In the genomic region with DNA sequence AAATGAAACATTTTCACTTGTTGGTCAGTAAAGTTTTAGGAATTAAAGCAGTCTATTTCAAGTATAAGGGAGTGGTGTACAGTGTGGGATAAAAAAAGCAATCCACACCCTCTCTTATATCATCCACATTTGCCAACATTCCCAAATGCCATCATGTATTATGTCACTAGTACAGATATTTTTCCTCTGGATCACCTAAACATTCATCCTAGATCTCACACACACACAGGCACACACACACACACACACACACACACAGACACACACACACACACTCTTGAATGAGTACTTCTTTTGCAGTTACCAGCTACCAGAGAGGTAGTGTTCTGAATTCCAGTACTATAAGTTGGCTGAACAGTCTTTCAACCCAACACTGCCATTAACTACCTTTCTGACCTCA, we compare ENCODE assay signal across 16 cellular contexts.
DNase-seq lines count a peak whose midpoint lies in the region; ATAC-seq and TF ChIP-seq lines count a peak whose summit lies in the region.
"Had no signal": no experiment of that assay in that cellular context is flagged by ENCODE, and none has a peak within 500 bp of the region (broad histone marks: within the 10 kb centered on the region; RNA-seq: fewer than 3 reads in every experiment).

No MANE protein-coding gene starts in this region.

- H3K36me3 ChIP-seq in RWPE2 (ENCODE audit: low read depth) (no peaks in the 10 kb centered on the region), fibroblast of lung (ENCODE audit: control insufficient read depth, insufficient read depth, low read length) (no peaks in the 10 kb centered on the region)
- H3K36me3 ChIP-seq: stomach, WERI-Rb-1 had no signal

- no peak overlapping the region for H3K4me3 ChIP-seq in RWPE2 (ENCODE audit: severe bottlenecking)
- no peak overlapping the region for H3K4me3 ChIP-seq in fibroblast of lung (replicated peaks in 1 of 4; ENCODE audit: control extremely low read depth in 1 of 4, insufficient read depth in 1 of 4, low read depth in 3 of 4, low read length in 4 of 4)
- no peak overlapping the region for H3K4me3 ChIP-seq in retinal pigment epithelial cell (ENCODE audit: low read length)
- H3K4me3 ChIP-seq: stomach had no signal

- H3K27me3 ChIP-seq in RWPE2 (ENCODE audit: insufficient read depth, poor library complexity, severe bottlenecking) (no peaks in the 10 kb centered on the region), fibroblast of lung (ENCODE audit: control insufficient read depth, insufficient read depth, low read length) (no peaks in the 10 kb centered on the region)
- H3K27me3 ChIP-seq: stomach had no signal

- H3K9me3 Mint-ChIP-seq in activated naive CD8-positive, alpha-beta T cell treated with anti-CD3 and anti-CD28 coated beads for 36 hours, result no peaks in the 10 kb centered on the region
- H3K9me3 Mint-ChIP-seq: IgD-negative memory B cell had no signal

- no peak overlapping the region for H3K27ac Mint-ChIP-seq in activated naive CD8-positive, alpha-beta T cell treated with anti-CD3 and anti-CD28 coated beads for 36 hours

- no peaks in the 10 kb centered on the region for H3K4me1 Mint-ChIP-seq in activated naive CD8-positive, alpha-beta T cell treated with anti-CD3 and anti-CD28 coated beads for 36 hours

- H3K79me2 ChIP-seq in fibroblast of lung (ENCODE audit: control insufficient read depth, insufficient read depth, low read length), result no peaks in the 10 kb centered on the region

- H3K4me1 ChIP-seq in RWPE2 (ENCODE audit: insufficient read depth, poor library complexity, severe bottlenecking), result peaks cover 40% of the 10 kb centered on the region
- H3K4me1 ChIP-seq in fibroblast of lung (ENCODE audit: control insufficient read depth, extremely low read depth, insufficient read depth, low read length), result no peaks in the 10 kb centered on the region
- H3K4me1 ChIP-seq: Caco-2, stomach had no signal

- no peak overlapping the region for H3K4me2 ChIP-seq in fibroblast of lung (ENCODE audit: extremely low read depth, insufficient read depth, low read length)

- H3K27ac ChIP-seq in RWPE2 (ENCODE audit: poor library complexity, severe bottlenecking) (peak overlapping the region; percentile 74), fibroblast of lung (ENCODE audit: insufficient read depth, low read length) (no peak overlapping the region)
- H3K27ac ChIP-seq: stomach, WERI-Rb-1 had no signal

- H3K27me3 Mint-ChIP-seq in activated naive CD8-positive, alpha-beta T cell treated with anti-CD3 and anti-CD28 coated beads for 36 hours, result no peaks in the 10 kb centered on the region
- H3K27me3 Mint-ChIP-seq: IgD-negative memory B cell had no signal

- peak; percentile 86 for DNase-seq in GM04503 (ENCODE audit: low read depth)
- peak; percentile 38 for DNase-seq in RWPE2 (ENCODE audit: low spot score)
- peak; percentile 75 to 91 for DNase-seq in fibroblast of lung (ENCODE audit: low read depth in 2 of 2)
- peak; percentile 37 for DNase-seq in retinal pigment epithelial cell (ENCODE audit: low read depth)
- no peak for DNase-seq in NCI-H446 (lab: John Stamatoyannopoulos, UW)
- no peak for DNase-seq in NCI-H187 treated with DMSO at 0.1 percent for 48 hours (lab: John Stamatoyannopoulos, UW)
- no peak for DNase-seq in activated naive CD8-positive, alpha-beta T cell treated with anti-CD3 and anti-CD28 coated beads for 36 hours
- DNase-seq: aorta, Caco-2, NCI-H146, NCI-H774, retina, stomach, WERI-Rb-1 had no signal

- no peak overlapping the region for H3K9ac ChIP-seq in fibroblast of lung (ENCODE audit: insufficient read depth, low read length)

- TF ChIP-seq CTCF in RWPE2 (IDR thresholded peaks at IDR 0.05; ENCODE audit: poor library complexity, severe bottlenecking) (no peak), fibroblast of lung (conservative IDR thresholded peaks at IDR 0.05 in 1 of 2, IDR thresholded peaks at IDR 0.05 in 1 of 2; ENCODE audit: low read depth in 1 of 2, low read length in 2 of 2) (no peak), retinal pigment epithelial cell (conservative IDR thresholded peaks at IDR 0.05; ENCODE audit: low read depth, low read length) (no peak)

- no peaks in the 10 kb centered on the region for H3K36me3 Mint-ChIP-seq in activated naive CD8-positive, alpha-beta T cell treated with anti-CD3 and anti-CD28 coated beads for 36 hours
- H3K36me3 Mint-ChIP-seq: IgD-negative memory B cell had no signal

- no peaks in the 10 kb centered on the region for H3K9me3 ChIP-seq in RWPE2 (ENCODE audit: severe bottlenecking)
- H3K9me3 ChIP-seq in fibroblast of lung (ENCODE audit: control insufficient read depth, insufficient read depth, low read depth, low read length), result no peaks in the 10 kb centered on the region
- H3K9me3 ChIP-seq: Caco-2, stomach had no signal

- H2AFZ ChIP-seq in fibroblast of lung (ENCODE audit: low read length), result no peak overlapping the region

- ATAC-seq in RWPE2 (ENCODE audit: low read depth), result peak; percentile 97
- ATAC-seq in GM19035 (IDR thresholded peaks at IDR 0.05; ENCODE audit: unreplicated experiment), result no peak

- no peaks in the 10 kb centered on the region for H4K20me1 ChIP-seq in fibroblast of lung (ENCODE audit: control insufficient read depth, extremely low read depth, insufficient read depth, low read length)

- H3K4me3 Mint-ChIP-seq in activated naive CD8-positive, alpha-beta T cell treated with anti-CD3 and anti-CD28 coated beads for 36 hours, result no peak overlapping the region
- H3K4me3 Mint-ChIP-seq: IgD-negative memory B cell had no signal

Comparison
In these comparisons a context has a peak if more than half of its experiments do, and no peak if none do; other contexts are left out.
1. DNase-seq: peak in GM04503 (single experiment), RWPE2 (single experiment), fibroblast of lung (2 of 2) and retinal pigment epithelial cell (single experiment); none in NCI-H446 (0 of 2), NCI-H187 treated with DMSO at 0.1 percent for 48 hours (single experiment) and activated naive CD8-positive, alpha-beta T cell treated with anti-CD3 and anti-CD28 coated beads for 36 hours (single experiment).